Comparison of ENCODE assay signal across 20 cellular contexts in the genomic region with DNA sequence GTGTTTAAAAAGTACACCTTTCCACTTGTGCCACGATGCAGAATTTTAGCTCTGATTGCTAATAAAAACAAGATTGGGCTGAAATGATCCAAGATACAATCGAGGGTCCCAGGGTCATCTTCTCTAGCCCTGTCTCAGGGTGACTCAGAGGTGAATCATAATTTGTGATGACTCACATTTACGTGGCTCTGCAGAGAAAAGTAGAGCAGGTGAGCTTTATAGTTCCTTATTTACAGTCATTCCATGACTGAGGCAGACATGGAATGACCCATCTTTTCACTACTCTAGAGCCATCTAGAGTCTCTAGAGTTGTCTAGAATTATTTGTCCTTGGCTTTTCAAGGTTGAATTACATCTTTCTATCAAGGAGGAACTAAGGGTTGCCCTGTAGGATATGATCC.
DNase-seq lines count a peak whose midpoint lies in the region; ATAC-seq, FAIRE-seq and TF ChIP-seq lines count a peak whose summit lies in the region.
"Had no signal": no experiment of that assay in that cellular context is flagged by ENCODE, and none has a peak within 500 bp of the region (broad histone marks: within the 10 kb centered on the region; RNA-seq: fewer than 3 reads in every experiment).

No MANE protein-coding gene starts in this region.

- H3K4me3 ChIP-seq in keratinocyte (ENCODE audit: control insufficient read depth in 2 of 3, extremely low read depth in 1 of 3, insufficient read depth in 2 of 3, low read depth in 1 of 3, low read length in 3 of 3) (no peak overlapping the region), kidney (ENCODE audit: low read length in 2 of 2) (no peak overlapping the region), Peyer's patch (no peak overlapping the region)
- H3K4me3 ChIP-seq: left ventricle myocardium inferior, right atrium auricular region, uterus had no signal

- DNase-seq in Calu3 (peak; percentile 26), HPDE6-E6E7 (ENCODE audit: extremely low spot score) (peak; percentile 34), T1000 (lab: John Stamatoyannopoulos, UW) (peak; percentile 2), keratinocyte (ENCODE audit: low read depth, low spot score) (peak; percentile 48), kidney (no peak), DMS79 treated with DMSO at 0.1 percent for 48 hours (lab: John Stamatoyannopoulos, UW) (no peak), Peyer's patch (no peak)
- DNase-seq: effector memory CD8-positive, alpha-beta T cell; GDM1; hypothalamus; Karpas-422; left ventricle myocardium inferior; NCI-H1417 treated with DMSO at 0.1 percent for 48 hours; stimulated activated naive CD8-positive, alpha-beta T cell treated with anti-CD3 and anti-CD28 coated beads, Interleukin-15, amount 100 ng/mL, for 72 hours; uterus; WERI-Rb-1 had no signal

- H3K36me3 Mint-ChIP-seq in Calu3 (ENCODE audit: insufficient read depth, unreplicated experiment): no peaks in the 10 kb centered on the region

- no peaks in the 10 kb centered on the region for H3K9me3 Mint-ChIP-seq in Calu3 (ENCODE audit: low read depth, unreplicated experiment)
- H3K9me3 Mint-ChIP-seq: central memory CD8-positive, alpha-beta T cell; effector memory CD8-positive, alpha-beta T cell; stimulated activated naive CD8-positive, alpha-beta T cell treated with anti-CD3 and anti-CD28 coated beads, Interleukin-15, amount 100 ng/mL, for 72 hours had no signal

- no peak for TF ChIP-seq POLR2A in Peyer's patch (IDR thresholded peaks at IDR 0.05)

- H3K9me3 ChIP-seq in keratinocyte (ENCODE audit: control insufficient read depth, low read depth, low read length): no peaks in the 10 kb centered on the region
- no peaks in the 10 kb centered on the region for H3K9me3 ChIP-seq in kidney (ENCODE audit: control insufficient read depth in 1 of 2, low read length in 2 of 2)
- H3K9me3 ChIP-seq in Peyer's patch: no peaks in the 10 kb centered on the region
- H3K9me3 ChIP-seq: left ventricle myocardium inferior, right atrium auricular region, uterus had no signal

- no TSS peak for BruUV-seq in Calu3 (replicated peaks; lab: Mats Ljungman, UMichigan)

- H3K4me1 ChIP-seq in keratinocyte (ENCODE audit: control insufficient read depth, extremely low read depth, insufficient read depth, low read length): peaks cover 11% of the 10 kb centered on the region
- no peaks in the 10 kb centered on the region for H3K4me1 ChIP-seq in kidney (ENCODE audit: control insufficient read depth in 1 of 2, insufficient read depth in 1 of 2, low read depth in 1 of 2, low read length in 2 of 2)
- H3K4me1 ChIP-seq in Peyer's patch: no peaks in the 10 kb centered on the region
- H3K4me1 ChIP-seq: left ventricle myocardium inferior had no signal

- TF ChIP-seq CTCF in Calu3 (IDR thresholded peaks at IDR 0.05; ENCODE audit: unreplicated experiment): no peak
- no peak for TF ChIP-seq CTCF in keratinocyte (optimal IDR thresholded peaks at IDR 0.05 in 1 of 3, IDR thresholded peaks at IDR 0.05 in 1 of 3, conservative IDR thresholded peaks at IDR 0.05 in 1 of 3; ENCODE audit: extremely low read depth in 1 of 3, insufficient read depth in 2 of 3, low read length in 3 of 3)
- TF ChIP-seq CTCF in kidney (IDR thresholded peaks at IDR 0.05; ENCODE audit: borderline replicate concordance, extremely low read depth, insufficient read depth): no peak
- TF ChIP-seq CTCF in Peyer's patch (IDR thresholded peaks at IDR 0.05): no peak

- FAIRE-seq in keratinocyte (lab: Jason Lieb, UNC): peak; percentile 89
- no peak for FAIRE-seq in kidney (lab: Jason Lieb, UNC)

- H3K79me2 ChIP-seq in keratinocyte (ENCODE audit: control insufficient read depth, insufficient read depth, low read length): no peaks in the 10 kb centered on the region

- no peaks in the 10 kb centered on the region for H3K27me3 ChIP-seq in keratinocyte (ENCODE audit: control insufficient read depth, extremely low read depth, insufficient read depth, low read length)
- no peaks in the 10 kb centered on the region for H3K27me3 ChIP-seq in Peyer's patch
- H3K27me3 ChIP-seq: right atrium auricular region, uterus had no signal

- ATAC-seq in GM19023 (IDR thresholded peaks at IDR 0.05; ENCODE audit: unreplicated experiment): no peak
- ATAC-seq: effector memory CD8-positive, alpha-beta T cell; stimulated activated naive CD8-positive, alpha-beta T cell treated with anti-CD3 and anti-CD28 coated beads, Interleukin-15, amount 100 ng/mL, for 72 hours had no signal

- H3K4me1 Mint-ChIP-seq in Calu3 (ENCODE audit: low read depth, unreplicated experiment): peaks cover 11% of the 10 kb centered on the region
- H3K4me1 Mint-ChIP-seq: central memory CD8-positive, alpha-beta T cell; stimulated activated naive CD8-positive, alpha-beta T cell treated with anti-CD3 and anti-CD28 coated beads, Interleukin-15, amount 100 ng/mL, for 72 hours had no signal

- H3K9ac ChIP-seq in keratinocyte (ENCODE audit: control insufficient read depth, extremely low read depth, insufficient read depth, low read length) (no peak overlapping the region), kidney (ENCODE audit: low read length in 2 of 2) (no peak overlapping the region)

- H3K4me2 ChIP-seq in keratinocyte (ENCODE audit: control insufficient read depth, extremely low read depth, insufficient read depth, low read depth, low read length): no peak overlapping the region

- H3K9me1 ChIP-seq in keratinocyte (ENCODE audit: control insufficient read depth, extremely low read depth, insufficient read depth, low read length): no peaks in the 10 kb centered on the region

- H3K4me3 Mint-ChIP-seq in Calu3 (ENCODE audit: low read depth, unreplicated experiment): no peak overlapping the region
- H3K4me3 Mint-ChIP-seq: central memory CD8-positive, alpha-beta T cell; effector memory CD8-positive, alpha-beta T cell; stimulated activated naive CD8-positive, alpha-beta T cell treated with anti-CD3 and anti-CD28 coated beads, Interleukin-15, amount 100 ng/mL, for 72 hours had no signal

- no peak overlapping the region for H3K27ac Mint-ChIP-seq in Calu3 (ENCODE audit: unreplicated experiment)
- H3K27ac Mint-ChIP-seq: effector memory CD8-positive, alpha-beta T cell; stimulated activated naive CD8-positive, alpha-beta T cell treated with anti-CD3 and anti-CD28 coated beads, Interleukin-15, amount 100 ng/mL, for 72 hours had no signal

- no peak overlapping the region for H2AFZ ChIP-seq in keratinocyte (ENCODE audit: control insufficient read depth, low read length)

- CTCF ChIA-PET in Calu3 (lab: Charles Lee): interaction anchor here (1.2 kb wide), 1 partner anchor 25 kb away, joined by 3 read pairs; no protein-coding TSS in a partner anchor

- H4K20me1 ChIP-seq in keratinocyte (ENCODE audit: control insufficient read depth, extremely low read depth, insufficient read depth, low read length): no peaks in the 10 kb centered on the region

- no peaks in the 10 kb centered on the region for H3K27me3 Mint-ChIP-seq in Calu3 (ENCODE audit: unreplicated experiment)

- no peaks in the 10 kb centered on the region for H3K36me3 ChIP-seq in keratinocyte (ENCODE audit: control insufficient read depth in 2 of 2, extremely low read depth in 1 of 2, insufficient read depth in 2 of 2, low read length in 2 of 2)
- H3K36me3 ChIP-seq in kidney (ENCODE audit: control insufficient read depth in 1 of 2, insufficient read depth in 2 of 2, low read length in 2 of 2): no peaks in the 10 kb centered on the region
- H3K36me3 ChIP-seq in Peyer's patch: no peaks in the 10 kb centered on the region
- H3K36me3 ChIP-seq: left ventricle myocardium inferior, right atrium auricular region, uterus, WERI-Rb-1 had no signal

- H3K27ac ChIP-seq in keratinocyte (ENCODE audit: control insufficient read depth, insufficient read depth, low read length) (no peak overlapping the region), kidney (ENCODE audit: low read depth in 2 of 2, low read length in 2 of 2) (no peak overlapping the region), Peyer's patch (no peak overlapping the region)
- H3K27ac ChIP-seq: HL-60, left ventricle myocardium inferior, right atrium auricular region, WERI-Rb-1 had no signal

- intact Hi-C loops in Calu3 (cut with micrococcal nuclease; ENCODE audit: unreplicated experiment) (no loop called here), kidney (cut with DNase I) (no loop called here)

- dilution Hi-C loops in keratinocyte (cut with MboI; ENCODE audit: extremely low pct_ligation_motif_present, low sequenced_read_pairs): no loop called here

Comparison
In these comparisons a context has a peak if more than half of its experiments do, and no peak if none do; other contexts are left out.
1. DNase-seq: peak in Calu3 (single experiment), HPDE6-E6E7 (single experiment), T1000 (single experiment) and keratinocyte (single experiment); none in kidney (single experiment), DMS79 treated with DMSO at 0.1 percent for 48 hours (single experiment) and Peyer's patch (0 of 3).